Comparison of ENCODE assay signal across 12 cellular contexts in genomic region chr19:4609878-4610511, GRCh38. TPM values are rescaled to one million over a fixed set of nuclear protein-coding genes. Genes with fewer than 3 reads are reported as not detected.
DNase-seq lines count a peak whose midpoint lies in the region; ATAC-seq and TF ChIP-seq lines count a peak whose summit lies in the region.
"Had no signal": no experiment of that assay in that cellular context is flagged by ENCODE, and none has a peak within 500 bp of the region (broad histone marks: within the 10 kb centered on the region; RNA-seq: fewer than 3 reads in every experiment).

No MANE protein-coding gene starts in this region.

- H3K4me3 ChIP-seq in CD4-positive, alpha-beta memory T cell (ENCODE audit: low read length in 2 of 2): no peak overlapping the region
- H3K4me3 ChIP-seq: tibial nerve had no signal

- H3K9me3 Mint-ChIP-seq in activated B cell treated with CpG ODN at 0.5 μM for 24 hours: no peaks in the 10 kb centered on the region
- peaks cover 0 to 2% (median 0%) of the 10 kb centered on the region in 8 donors for H3K9me3 Mint-ChIP-seq in CD4-positive, alpha-beta memory T cell

- POLR2A ChIA-PET in activated B cell treated with CpG ODN at 0.5 μM for 24 hours (lab: Charles Lee): interaction anchor here (0.7 kb wide), 1 partner anchor 14 kb away, joined by 5 read pairs; no protein-coding TSS in a partner anchor
- POLR2A ChIA-PET in CD4-positive, alpha-beta memory T cell (lab: Charles Lee; ENCODE audit: partially characterized antibody): no interaction called here

- H3K4me3 Mint-ChIP-seq in activated B cell treated with CpG ODN at 0.5 μM for 24 hours: no peak overlapping the region
- H3K4me3 Mint-ChIP-seq in CD4-positive, alpha-beta memory T cell: no peak overlapping the region

- H3K27me3 ChIP-seq in CD4-positive, alpha-beta memory T cell (ENCODE audit: insufficient read depth, low read length): no peaks in the 10 kb centered on the region

- intact Hi-C loops in activated B cell treated with CpG ODN at 0.5 μM for 24 hours (cut with micrococcal nuclease): no loop called here
- intact Hi-C loops in CD4-positive, alpha-beta memory T cell (cut with micrococcal nuclease): no loop called here

- TF ChIP-seq CTCF in activated B cell treated with CpG ODN at 0.5 μM for 24 hours (IDR thresholded peaks at IDR 0.05): no peak

- DNase-seq in CD1c-positive myeloid dendritic cell (ENCODE audit: extremely low spot score) (peak; percentile 62), NAMALWA (ENCODE audit: low spot score) (peak; percentile 55), activated B cell treated with CpG ODN at 0.5 μM for 24 hours (no peak), medulla oblongata (ENCODE audit: extremely low spot score) (peak; percentile 42), kidney glomerular epithelial cell (lab: John Stamatoyannopoulos, UW) (no peak)
- DNase-seq in CD4-positive, alpha-beta memory T cell: no peak
- DNase-seq: Calu3; stimulated activated CD4-positive, alpha-beta T cell treated with anti-CD3 and anti-CD28 coated beads, Interleukin-4, amount 100 ng/mL, for 1 hour had no signal

- ATAC-seq in activated B cell treated with CpG ODN at 0.5 μM for 24 hours (ENCODE audit: low read depth) (peak; percentile 37), GM18520 (IDR thresholded peaks at IDR 0.05; ENCODE audit: unreplicated experiment) (no peak), HG02981 (IDR thresholded peaks at IDR 0.05; ENCODE audit: unreplicated experiment) (no peak)

- H3K27ac Mint-ChIP-seq in activated B cell treated with CpG ODN at 0.5 μM for 24 hours: no peak overlapping the region
- no peak overlapping the region for H3K27ac Mint-ChIP-seq in CD4-positive, alpha-beta memory T cell

- no peaks in the 10 kb centered on the region for H3K36me3 Mint-ChIP-seq in activated B cell treated with CpG ODN at 0.5 μM for 24 hours (ENCODE audit: low read depth)
- peaks cover 0 to 2% of the 10 kb centered on the region in 2 donors for H3K36me3 Mint-ChIP-seq in CD4-positive, alpha-beta memory T cell

- no peaks in the 10 kb centered on the region for H3K9me3 ChIP-seq in CD4-positive, alpha-beta memory T cell (ENCODE audit: control insufficient read depth in 1 of 2, low read length in 2 of 2)
- H3K9me3 ChIP-seq: tibial nerve had no signal

- no peak overlapping the region for H3K27ac ChIP-seq in CD4-positive, alpha-beta memory T cell (ENCODE audit: low read depth, low read length)
- H3K27ac ChIP-seq: tibial nerve had no signal

- peaks cover 9% of the 10 kb centered on the region for H3K4me1 Mint-ChIP-seq in activated B cell treated with CpG ODN at 0.5 μM for 24 hours
- no peaks in the 10 kb centered on the region for H3K4me1 Mint-ChIP-seq in CD4-positive, alpha-beta memory T cell

- CTCF ChIA-PET in activated B cell treated with CpG ODN at 0.5 μM for 24 hours (lab: Charles Lee): no interaction called here
- CTCF ChIA-PET in CD4-positive, alpha-beta memory T cell (lab: Charles Lee; ENCODE audit: partially characterized antibody): interaction anchor here (0.7 kb wide), 2 partner anchors 26 to 27 kb away, joined by 3 read pairs; no protein-coding TSS in a partner anchor

- peaks cover 13% of the 10 kb centered on the region for H3K27me3 Mint-ChIP-seq in activated B cell treated with CpG ODN at 0.5 μM for 24 hours
- H3K27me3 Mint-ChIP-seq in CD4-positive, alpha-beta memory T cell: peaks cover 13 to 21% of the 10 kb centered on the region in 2 donors

- H3K36me3 ChIP-seq in CD4-positive, alpha-beta memory T cell (ENCODE audit: insufficient read depth, low read length): no peaks in the 10 kb centered on the region
- H3K36me3 ChIP-seq: tibial nerve had no signal

- no peaks in the 10 kb centered on the region for H3K4me1 ChIP-seq in CD4-positive, alpha-beta memory T cell (ENCODE audit: insufficient read depth, low read length)

RNA-seq across cellular contexts. Expression of gene TNFAIP8L1, which starts 29.3 kb away (rescaled TPM):
- 13.2 and 15.5 TPM in 2 replicates for total RNA-seq in activated B cell treated with CpG ODN at 0.5 μM for 24 hours
- total RNA-seq in CD4-positive, alpha-beta memory T cell: 10 to 100 TPM; 16.2 to 17.2 TPM
- 10 to 100 TPM in 1 of 2 donors, 1 to 10 TPM in 1; 3.7 to 11.1 TPM for polyA plus RNA-seq in CD4-positive, alpha-beta memory T cell

RNA-seq across cellular contexts. Expression of gene SEMA6B, which starts 50.5 kb away (rescaled TPM):
- total RNA-seq in activated B cell treated with CpG ODN at 0.5 μM for 24 hours: 0.11 and 0.37 TPM in 2 replicates
- total RNA-seq in CD4-positive, alpha-beta memory T cell: 1 to 10 TPM; 2.4 to 2.7 TPM
- not detected for polyA plus RNA-seq in CD4-positive, alpha-beta memory T cell
- total RNA-seq: activated CD8-positive, alpha-beta memory T cell treated with anti-CD3 and anti-CD28 coated beads for 36 hours had no signal

Comparison
In these comparisons a context has a peak if more than half of its experiments do, and no peak if none do; other contexts are left out.
1. DNase-seq: peak in CD1c-positive myeloid dendritic cell (single experiment), NAMALWA (single experiment) and medulla oblongata (single experiment); none in activated B cell treated with CpG ODN at 0.5 μM for 24 hours (single experiment), CD4-positive, alpha-beta memory T cell (0 of 5) and kidney glomerular epithelial cell (single experiment).